ENCODE assay signal across 16 cellular contexts in the genomic region with DNA sequence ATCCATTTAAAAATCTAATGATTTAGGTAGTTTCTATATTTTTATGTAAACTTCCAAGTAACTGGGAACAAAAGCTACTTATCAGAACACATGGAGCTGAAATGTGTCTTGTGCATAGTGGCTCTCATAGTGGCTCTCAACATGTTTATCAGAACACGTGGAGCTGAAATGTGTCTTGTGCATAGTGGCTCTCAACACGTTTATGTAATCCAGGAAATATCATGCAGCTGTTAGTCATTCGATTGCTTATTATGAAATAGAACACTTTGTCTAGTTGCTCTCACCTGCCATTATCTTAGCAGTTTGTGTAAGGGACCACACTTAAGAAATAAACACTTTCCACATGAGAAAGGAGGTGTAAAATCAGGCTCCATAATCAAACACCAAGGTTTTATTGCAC.
DNase-seq lines count a peak whose midpoint lies in the region; ATAC-seq, FAIRE-seq and TF ChIP-seq lines count a peak whose summit lies in the region.
"Had no signal": no experiment of that assay in that cellular context is flagged by ENCODE, and none has a peak within 500 bp of the region (broad histone marks: within the 10 kb centered on the region; RNA-seq: fewer than 3 reads in every experiment).

No MANE protein-coding gene starts in this region.

- no peak overlapping the region for H3K9ac ChIP-seq in HepG2 (ENCODE audit: insufficient read depth, low read depth, low read length)
- H3K9ac ChIP-seq: KMS-11 had no signal

- no TSS peak for BruUV-seq in HepG2 (replicated peaks; lab: Mats Ljungman, UMichigan)

- TF ChIP-seq EP300 in HepG2 (IDR thresholded peaks at IDR 0.05; ENCODE audit: low read depth in 2 of 2, low read length in 2 of 2) (no peak), HepG2 (CRISPR knock-in tag; IDR thresholded peaks at IDR 0.05; ENCODE audit: borderline replicate concordance) (no peak), suprapubic skin (IDR thresholded peaks at IDR 0.05) (no peak)

- intact Hi-C loops in HepG2 (cut with micrococcal nuclease; ENCODE audit: unreplicated experiment): no loop called here

- no peak overlapping the region for H3K27ac ChIP-seq in HepG2 (ENCODE audit: extremely low read length, insufficient read depth, low read length)
- H3K27ac ChIP-seq in suprapubic skin: no peak overlapping the region
- H3K27ac ChIP-seq: KMS-11 had no signal

- H3K4me2 ChIP-seq in HepG2 (ENCODE audit: low read depth, low read length): no peak overlapping the region
- H3K4me2 ChIP-seq: KMS-11 had no signal

- no peak for FAIRE-seq in HepG2 (lab: Jason Lieb, UNC)

- H3K27me3 ChIP-seq in HepG2 (ENCODE audit: control insufficient read depth in 1 of 2, insufficient read depth in 2 of 2, low read length in 2 of 2) (no peaks in the 10 kb centered on the region), suprapubic skin (no peaks in the 10 kb centered on the region)

- TF ChIP-seq POLR2A in HepG2 (IDR thresholded peaks at IDR 0.05; ENCODE audit: insufficient read depth in 1 of 2, low read depth in 2 of 2, low read length in 2 of 2) (no peak), suprapubic skin (IDR thresholded peaks at IDR 0.05) (no peak)

- POLR2A ChIA-PET in HepG2 (lab: Yijun Ruan, JAX): no interaction called here

- ATAC-seq in HepG2 (no peak), HG02884 (IDR thresholded peaks at IDR 0.05; ENCODE audit: unreplicated experiment) (no peak)
- ATAC-seq: activated T-cell treated with anti-CD3 and anti-CD28 coated beads, Interleukin-2, amount 50 U/mL, for 4 hours had no signal

- H3K9me3 ChIP-seq in HepG2 (ENCODE audit: low read length) (no peaks in the 10 kb centered on the region), suprapubic skin (peaks cover 4% of the 10 kb centered on the region)
- H3K9me3 ChIP-seq: BE2C had no signal

- CTCF ChIA-PET in HepG2 (lab: Yijun Ruan, JAX; ENCODE audit: low intra/inter-chr PET ratio, low total read pairs): no interaction called here

- in situ Hi-C loops in HepG2 (cut with HindIII; ENCODE audit: extremely low pct_ligation_motif_present, low pct_unique_long_range_greater_than_20kb): no loop called here

- DNase-seq in HS-5 (ENCODE audit: low read depth) (peak; percentile 16), NCI-H1436 treated with DMSO at 0.1 percent for 48 hours (lab: John Stamatoyannopoulos, UW) (peak; percentile 32), SKM-1 (lab: John Stamatoyannopoulos, UW; ENCODE audit: unreplicated experiment) (peak; percentile 54), HepG2 (ENCODE audit: low spot score) (no peak), NCI-H2227 (lab: John Stamatoyannopoulos, UW; ENCODE audit: unreplicated experiment) (no peak), suprapubic skin (ENCODE audit: low spot score in 2 of 2) (no peak)
- DNase-seq: activated CD4-positive, alpha-beta T cell treated with anti-CD3 and anti-CD28 coated beads, Interleukin-2, amount 50 U/mL, for 48 hours; activated naive CD8-positive, alpha-beta T cell treated with anti-CD3 and anti-CD28 coated beads, Interleukin-2, amount 10 ng/mL, durations not matched to agents 7 days and 5 days; activated T-cell treated with anti-CD3 and anti-CD28 coated beads, Interleukin-2, amount 50 U/mL, for 4 hours; BE2C; DMS 273 treated with DMSO at 0.1 percent for 48 hours; effector memory CD4-positive, alpha-beta T cell; NCI-H2081 treated with DMSO at 0.1 percent for 48 hours; substantia nigra had no signal

- no peaks in the 10 kb centered on the region for H4K20me1 ChIP-seq in HepG2 (ENCODE audit: insufficient read depth, low read length)

- H3K36me3 ChIP-seq in HepG2 (replicated peaks in 1 of 2; ENCODE audit: control insufficient read depth in 1 of 2, insufficient read depth in 2 of 2, low read length in 2 of 2): no peaks in the 10 kb centered on the region
- no peaks in the 10 kb centered on the region for H3K36me3 ChIP-seq in suprapubic skin
- H3K36me3 ChIP-seq: BE2C had no signal

- TF ChIP-seq CTCF in HepG2 (CRISPR knock-in tag; IDR thresholded peaks at IDR 0.05): no peak
- no peak for TF ChIP-seq CTCF in suprapubic skin (IDR thresholded peaks at IDR 0.05)

- H2AFZ ChIP-seq in HepG2 (ENCODE audit: low read length): no peak overlapping the region

- H3K4me1 ChIP-seq in HepG2 (ENCODE audit: insufficient read depth, low read length): no peaks in the 10 kb centered on the region
- H3K4me1 ChIP-seq in suprapubic skin: no peaks in the 10 kb centered on the region
- H3K4me1 ChIP-seq: BE2C had no signal

- no peak for TF ChIP-seq RAD21 in HepG2 (CRISPR knock-in tag; IDR thresholded peaks at IDR 0.05)

- no peaks in the 10 kb centered on the region for H3K79me2 ChIP-seq in HepG2 (ENCODE audit: insufficient read depth, low read length)

- H3K4me3 ChIP-seq in HepG2 (replicated peaks in 1 of 3; ENCODE audit: insufficient read depth in 1 of 3, low read depth in 2 of 3, low read length in 3 of 3): no peak overlapping the region
- no peak overlapping the region for H3K4me3 ChIP-seq in suprapubic skin

- 2% methylated on average over 3 of the region's 3 CpGs for WGBS in HepG2 (ENCODE audit: low lambda C conversion rate)
- WGBS in suprapubic skin: 53% methylated on average over 3 of the region's 3 CpGs

TF ChIP-seq in HepG2, 621 proteins besides CTCF, POLR2A, EP300 and RAD21:
- TF ChIP-seq MNT (IDR thresholded peaks at IDR 0.05) (peak; percentile 49), ZSCAN25 (CRISPR knock-in tag; IDR thresholded peaks at IDR 0.05) (no peak), ARID4A (CRISPR knock-in tag; IDR thresholded peaks at IDR 0.05; ENCODE audit: borderline replicate concordance) (no peak), CEBPG (CRISPR knock-in tag; IDR thresholded peaks at IDR 0.05) (no peak)
- TF ChIP-seq, protein P1, sequence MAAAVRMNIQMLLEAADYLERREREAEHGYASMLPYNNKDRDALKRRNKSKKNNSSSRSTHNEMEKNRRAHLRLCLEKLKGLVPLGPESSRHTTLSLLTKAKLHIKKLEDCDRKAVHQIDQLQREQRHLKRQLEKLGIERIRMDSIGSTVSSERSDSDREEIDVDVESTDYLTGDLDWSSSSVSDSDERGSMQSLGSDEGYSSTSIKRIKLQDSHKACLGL (CRISPR knock-in tag; IDR thresholded peaks at IDR 0.05): no peak

Comparison
In these comparisons a context has a peak if more than half of its experiments do, and no peak if none do; other contexts are left out.
1. DNase-seq: peak in HS-5 (single experiment), NCI-H1436 treated with DMSO at 0.1 percent for 48 hours (single experiment) and SKM-1 (single experiment); none in HepG2 (single experiment), NCI-H2227 (single experiment) and suprapubic skin (0 of 2).